ENCODE assay signal across 20 cellular contexts in the genomic region with DNA sequence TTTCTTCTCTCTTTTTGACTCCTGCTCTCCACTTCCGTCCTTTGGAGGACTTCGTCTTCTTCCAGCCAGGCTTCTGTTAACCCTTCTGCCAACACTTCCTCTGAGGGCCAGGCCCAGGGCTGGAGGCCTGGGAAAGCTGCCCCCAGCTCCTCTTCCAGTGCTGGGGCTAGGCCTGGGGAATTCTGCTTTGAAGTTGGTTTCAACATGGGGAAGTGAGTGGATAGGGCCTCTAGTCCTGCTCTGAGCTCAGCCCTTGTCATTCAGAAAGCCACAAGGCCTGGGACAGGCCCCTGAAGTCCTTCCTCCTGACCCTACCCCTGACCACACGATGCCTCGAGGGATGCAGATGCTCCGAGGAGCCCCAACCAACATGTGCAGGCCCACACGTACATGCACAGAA. TPM values are rescaled to one million over a fixed set of nuclear protein-coding genes. Genes with fewer than 3 reads are reported as not detected.
DNase-seq lines count a peak whose midpoint lies in the region; ATAC-seq and TF ChIP-seq lines count a peak whose summit lies in the region.
"Had no signal": no experiment of that assay in that cellular context is flagged by ENCODE, and none has a peak within 500 bp of the region (broad histone marks: within the 10 kb centered on the region; RNA-seq: fewer than 3 reads in every experiment).

No MANE protein-coding gene starts in this region.

- no peak overlapping the region for H3K4me3 ChIP-seq in psoas muscle
- H3K4me3 ChIP-seq in thyroid gland (replicated peaks in 1 of 3), result no peak overlapping the region
- H3K4me3 ChIP-seq: coronary artery, PC-9, vagina had no signal

- H3K27ac Mint-ChIP-seq in dendritic cell treated with granulocyte-macrophage colony-stimulating factor and Interleukin-4, amounts not matched to agents 40 ng/mL and 50 ng/mL, for 4 days, result peak overlapping the region; percentile 75
- H3K27ac Mint-ChIP-seq: activated naive CD4-positive, alpha-beta T cell treated with anti-CD3 and anti-CD28 coated beads, Interleukin-2, amount 50 U/mL, for 24 hours; activated T-helper 1 cell treated with anti-CD3 and anti-CD28 coated beads, Interleukin-12 subunit alpha, Interleukin-12 subunit beta, Interleukin-2, Interleukin-4 antibody, amounts not matched to agents 30 ng/mL and 10 ng/mL and 1 ng/mL, durations not matched to agents 14 hours and 24 hours and 36 hours had no signal

- H3K27ac ChIP-seq in psoas muscle (peak overlapping the region; percentile 23), thyroid gland (no peak overlapping the region)
- H3K27ac ChIP-seq: coronary artery, PC-9, vagina had no signal

- H3K4me1 Mint-ChIP-seq in dendritic cell treated with granulocyte-macrophage colony-stimulating factor and Interleukin-4, amounts not matched to agents 40 ng/mL and 50 ng/mL, for 4 days (ENCODE audit: low read depth), result peaks cover 39% of the 10 kb centered on the region

- intact Hi-C loops in dendritic cell treated with granulocyte-macrophage colony-stimulating factor and Interleukin-4, amounts not matched to agents 40 ng/mL and 50 ng/mL, for 4 days (cut with micrococcal nuclease), result no loop called here
- intact Hi-C loops in psoas muscle (cut with DNase I) (no loop called here), thyroid gland (cut with DNase I) (no loop called here)

- H3K9me3 Mint-ChIP-seq in dendritic cell treated with granulocyte-macrophage colony-stimulating factor and Interleukin-4, amounts not matched to agents 40 ng/mL and 50 ng/mL, for 4 days, result no peaks in the 10 kb centered on the region
- H3K9me3 Mint-ChIP-seq: activated naive CD4-positive, alpha-beta T cell treated with anti-CD3 and anti-CD28 coated beads, Interleukin-2, amount 50 U/mL, for 24 hours; activated T-helper 1 cell treated with anti-CD3 and anti-CD28 coated beads, Interleukin-12 subunit alpha, Interleukin-12 subunit beta, Interleukin-2, Interleukin-4 antibody, amounts not matched to agents 30 ng/mL and 10 ng/mL and 1 ng/mL, durations not matched to agents 14 hours and 24 hours and 36 hours; immature natural killer cell had no signal

- H3K36me3 ChIP-seq in psoas muscle (ENCODE audit: insufficient read depth in 1 of 2, low read depth in 1 of 2), result no peaks in the 10 kb centered on the region
- H3K36me3 ChIP-seq in thyroid gland, result no peaks in the 10 kb centered on the region
- H3K36me3 ChIP-seq: vagina had no signal

- H3K27me3 ChIP-seq in psoas muscle (ENCODE audit: insufficient read depth in 3 of 3, low read length in 2 of 3), result no peaks in the 10 kb centered on the region
- no peaks in the 10 kb centered on the region for H3K27me3 ChIP-seq in thyroid gland
- H3K27me3 ChIP-seq: vagina had no signal

- H3K36me3 Mint-ChIP-seq in dendritic cell treated with granulocyte-macrophage colony-stimulating factor and Interleukin-4, amounts not matched to agents 40 ng/mL and 50 ng/mL, for 4 days (ENCODE audit: low read depth), result no peaks in the 10 kb centered on the region
- H3K36me3 Mint-ChIP-seq: activated naive CD4-positive, alpha-beta T cell treated with anti-CD3 and anti-CD28 coated beads, Interleukin-2, amount 50 U/mL, for 24 hours; immature natural killer cell had no signal

- WGBS in psoas muscle, 3 donors, result 50 to 77% (median 66%) methylated on average over 5 to 6 of the region's 6 CpGs
- 63 to 82% methylated on average over 5 to 6 of the region's 6 CpGs for WGBS in thyroid gland, 2 donors

- peak; percentile 12 for DNase-seq in SIG-M5 treated with dmso at 0.1 percent for 504 hours (lab: John Stamatoyannopoulos, UW; ENCODE audit: unreplicated experiment)
- DNase-seq in SIG-M5 (lab: John Stamatoyannopoulos, UW), result no peak
- DNase-seq in NOMO-1 treated with dmso at 0.1 percent for 144 hours (lab: John Stamatoyannopoulos, UW; ENCODE audit: unreplicated experiment), result peak; percentile 32
- DNase-seq in psoas muscle, result no peak
- DNase-seq in islet precursor cell, result no peak
- DNase-seq in thyroid gland, result no peak
- DNase-seq in NCI-H1417 (lab: John Stamatoyannopoulos, UW), result no peak
- DNase-seq: 8988T; Calu3; immature natural killer cell; NCI-H1694 treated with DMSO at 0.1 percent for 48 hours; PC-9; stimulated activated CD4-positive, alpha-beta T cell treated with anti-CD3 and anti-CD28 coated beads, Interleukin-12 subunit alpha, Interleukin-12 subunit beta, amount 100 ng/mL, for 4 hours had no signal

- no peak for TF ChIP-seq POLR2A in thyroid gland (IDR thresholded peaks at IDR 0.05)

- TF ChIP-seq CTCF in psoas muscle (IDR thresholded peaks at IDR 0.05), result no peak
- no peak for TF ChIP-seq CTCF in thyroid gland (IDR thresholded peaks at IDR 0.05)

- ATAC-seq in psoas muscle, result no peak
- ATAC-seq: activated CD4-positive, CD25-positive, alpha-beta regulatory T cell treated with anti-CD3 and anti-CD28 coated beads, Interleukin-2, amount 50 U/mL, for 24 hours had no signal

- no peaks in the 10 kb centered on the region for H3K9me3 ChIP-seq in psoas muscle
- H3K9me3 ChIP-seq in thyroid gland, result no peaks in the 10 kb centered on the region
- H3K9me3 ChIP-seq: vagina had no signal

- H3K4me3 Mint-ChIP-seq in dendritic cell treated with granulocyte-macrophage colony-stimulating factor and Interleukin-4, amounts not matched to agents 40 ng/mL and 50 ng/mL, for 4 days, result no peak overlapping the region
- H3K4me3 Mint-ChIP-seq: activated naive CD4-positive, alpha-beta T cell treated with anti-CD3 and anti-CD28 coated beads, Interleukin-2, amount 50 U/mL, for 24 hours; activated T-helper 1 cell treated with anti-CD3 and anti-CD28 coated beads, Interleukin-12 subunit alpha, Interleukin-12 subunit beta, Interleukin-2, Interleukin-4 antibody, amounts not matched to agents 30 ng/mL and 10 ng/mL and 1 ng/mL, durations not matched to agents 14 hours and 24 hours and 36 hours; B cell; immature natural killer cell had no signal

- H3K4me1 ChIP-seq in psoas muscle (peaks cover 29% of the 10 kb centered on the region), thyroid gland (no peaks in the 10 kb centered on the region)

- peaks cover 3% of the 10 kb centered on the region for H3K27me3 Mint-ChIP-seq in dendritic cell treated with granulocyte-macrophage colony-stimulating factor and Interleukin-4, amounts not matched to agents 40 ng/mL and 50 ng/mL, for 4 days
- H3K27me3 Mint-ChIP-seq: activated naive CD4-positive, alpha-beta T cell treated with anti-CD3 and anti-CD28 coated beads, Interleukin-2, amount 50 U/mL, for 24 hours; B cell had no signal

RNA-seq across cellular contexts. Expression of a gene that starts 53.9 kb away (rescaled TPM):
- total RNA-seq in psoas muscle (10 to 100 TPM; 54.9 to 98.5 (median 79.5) TPM), thyroid gland (100 to 1,000 TPM; 126 to 182 (median 147) TPM)
- 10 to 100 TPM; 31.4 to 49.9 (median 43.2) TPM for polyA plus RNA-seq in psoas muscle

Comparison
In these comparisons a context has a peak if more than half of its experiments do, and no peak if none do; other contexts are left out.
1. DNase-seq: peak in SIG-M5 treated with dmso at 0.1 percent for 504 hours (single experiment) and NOMO-1 treated with dmso at 0.1 percent for 144 hours (single experiment); none in SIG-M5 (single experiment), psoas muscle (0 of 2), islet precursor cell (single experiment), thyroid gland (0 of 2) and NCI-H1417 (0 of 3).